18 cellular contexts compared by ENCODE assay signal in the genomic region with DNA sequence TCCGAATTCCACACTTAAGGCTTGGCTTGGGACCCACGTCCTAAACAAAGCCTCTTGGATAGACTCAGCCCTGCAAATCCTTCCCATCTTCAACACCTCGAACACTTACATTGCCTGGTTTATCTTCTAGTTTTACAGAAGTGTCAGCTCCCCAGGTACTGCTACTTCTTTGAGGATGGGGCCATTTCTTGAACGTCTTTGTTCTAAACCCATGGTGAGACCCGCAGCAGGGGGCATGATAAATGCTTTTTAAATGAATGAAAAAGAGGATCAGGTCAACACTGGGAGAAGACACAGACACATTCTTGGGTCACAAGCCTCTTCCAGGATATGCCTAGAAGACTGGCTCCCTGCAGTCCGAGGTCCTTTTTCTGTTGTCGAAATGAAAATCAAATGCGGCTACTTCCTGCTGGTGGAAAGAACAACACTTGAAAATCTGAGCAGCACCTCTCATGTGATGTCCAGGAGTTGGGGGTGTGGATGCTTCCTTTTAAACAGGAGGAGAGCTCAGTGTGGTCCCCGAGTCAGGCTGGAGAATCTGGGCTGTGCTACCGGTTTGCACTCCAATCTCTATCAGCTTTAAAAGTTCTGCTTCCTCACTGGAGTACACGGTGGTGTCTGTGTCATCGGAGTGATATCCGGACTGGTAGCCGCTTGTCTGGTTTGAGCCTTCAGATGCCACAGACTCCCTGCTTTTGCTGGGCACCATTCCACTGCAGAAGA. TPM values are rescaled to one million over a fixed set of nuclear protein-coding genes. Genes with fewer than 3 reads are reported as not detected.
DNase-seq lines count a peak whose midpoint lies in the region; ATAC-seq, FAIRE-seq and TF ChIP-seq lines count a peak whose summit lies in the region.
"Had no signal": no experiment of that assay in that cellular context is flagged by ENCODE, and none has a peak within 500 bp of the region (broad histone marks: within the 10 kb centered on the region; RNA-seq: fewer than 3 reads in every experiment).

No MANE protein-coding gene starts in this region.

- H3K27me3 ChIP-seq in brain microvascular endothelial cell (replicated peaks) (no peaks in the 10 kb centered on the region), right cardiac atrium (ENCODE audit: control insufficient read depth, insufficient read depth) (no peaks in the 10 kb centered on the region), SK-N-SH (ENCODE audit: insufficient read depth) (no peaks in the 10 kb centered on the region)

- TF ChIP-seq EP300 in SK-N-SH (IDR thresholded peaks at IDR 0.05; ENCODE audit: borderline replicate concordance in 1 of 2, low read depth in 1 of 2, low read length in 1 of 2) = no peak

- TF ChIP-seq CTCF in HFFc6 (IDR thresholded peaks at IDR 0.05) (no peak), brain microvascular endothelial cell (IDR thresholded peaks at IDR 0.05; ENCODE audit: low read depth, low read length, missing control alignments) (no peak), D721Med (IDR thresholded peaks at IDR 0.05; ENCODE audit: insufficient read depth, missing control alignments) (no peak), SK-N-SH (IDR thresholded peaks at IDR 0.05) (no peak)

- in situ Hi-C loops in brain microvascular endothelial cell (cut with HindIII; ENCODE audit: low pct_ligation_motif_present, low sequenced_read_pairs) = no loop called here

- no peaks in the 10 kb centered on the region for H3K9me2 ChIP-seq in SK-N-SH

- no peak overlapping the region for H3K4me2 ChIP-seq in SK-N-SH
- H3K4me2 ChIP-seq: KMS-11 had no signal

- no peaks in the 10 kb centered on the region for H3F3A ChIP-seq in SK-N-SH (replicated peaks; ENCODE audit: insufficient read depth)

- H3K27me3 Mint-ChIP-seq in HFFc6 (ENCODE audit: insufficient read depth) = peaks cover 5% of the 10 kb centered on the region; the same call in 1 of the 2 replicates

- H3K9me3 ChIP-seq in right cardiac atrium (ENCODE audit: control insufficient read depth, low read length) (no peaks in the 10 kb centered on the region), SK-N-SH (no peaks in the 10 kb centered on the region)
- H3K9me3 ChIP-seq: SJSA1 had no signal

- no peaks in the 10 kb centered on the region for H3K36me3 Mint-ChIP-seq in HFFc6 (ENCODE audit: low read depth)
- H3K36me3 Mint-ChIP-seq: activated naive CD4-positive, alpha-beta T cell treated with anti-CD3 and anti-CD28 coated beads, Interleukin-2, amount 10 ng/mL, durations not matched to agents 7 days and 5 days; stimulated activated effector memory CD8-positive, alpha-beta T cell treated with anti-CD3 and anti-CD28 coated beads, Interleukin-12 subunit alpha, Interleukin-12 subunit beta, amount 100 ng/mL, for 72 hours had no signal

- ATAC-seq in right cardiac atrium (peak; percentile 73 to 90), sciatic nerve (peak; percentile 33)
- ATAC-seq: GM12878; stimulated activated effector memory CD8-positive, alpha-beta T cell treated with anti-CD3 and anti-CD28 coated beads, Interleukin-12 subunit alpha, Interleukin-12 subunit beta, amount 100 ng/mL, for 72 hours had no signal

- WGBS in right cardiac atrium = 49% methylated on average over 14 of the region's 14 CpGs
- 45% methylated on average over 9 of the region's 14 CpGs for WGBS in SK-N-SH (ENCODE audit: low lambda C conversion rate)

- H3K4me1 Mint-ChIP-seq in HFFc6 (ENCODE audit: low read depth) = peaks cover 19% of the 10 kb centered on the region
- H3K4me1 Mint-ChIP-seq: activated naive CD4-positive, alpha-beta T cell treated with anti-CD3 and anti-CD28 coated beads, Interleukin-2, amount 10 ng/mL, durations not matched to agents 7 days and 5 days had no signal

- FAIRE-seq in D721Med (lab: Jason Lieb, UNC) = no peak
- FAIRE-seq: GM12878 had no signal

- DNase-seq in HFFc6 (peak; percentile 7), brain microvascular endothelial cell (peak; percentile 24), right cardiac atrium (peak; percentile 23 to 56 (median 28)), sciatic nerve (ENCODE audit: low spot score) (no peak), D721Med (ENCODE audit: insufficient read length, low spot score) (no peak), SK-N-DZ (ENCODE audit: low spot score) (no peak), SK-N-SH (no peak), NCI-H1092 treated with DMSO at 0.1 percent for 48 hours (lab: John Stamatoyannopoulos, UW) (no peak)
- DNase-seq: activated naive CD4-positive, alpha-beta T cell treated with anti-CD3 and anti-CD28 coated beads, Interleukin-2, amount 10 ng/mL, durations not matched to agents 7 days and 5 days; C1 segment of cervical spinal cord; NCI-H2081; NK-92 treated with Interleukin-12 subunit alpha and Interleukin-12 subunit beta, amount 100 ng/mL, for 24 hours; stimulated activated CD4-positive, alpha-beta T cell treated with anti-CD3 and anti-CD28 coated beads, Interleukin-4, amount 100 ng/mL, for 24 hours; WERI-Rb-1 had no signal

- H3K36me3 ChIP-seq in brain microvascular endothelial cell (replicated peaks) = no peaks in the 10 kb centered on the region
- H3K36me3 ChIP-seq in SK-N-SH (replicated peaks in 1 of 2; ENCODE audit: control insufficient read depth in 1 of 2, insufficient read depth in 2 of 2, low read length in 1 of 2) = no peaks in the 10 kb centered on the region
- H3K36me3 ChIP-seq: SJSA1, WERI-Rb-1 had no signal

- H3K4me3 ChIP-seq in brain microvascular endothelial cell (ENCODE audit: low read depth, low read length) (no peak overlapping the region), right cardiac atrium (ENCODE audit: low read length) (no peak overlapping the region), SK-N-SH (ENCODE audit: low read depth in 2 of 2, low read length in 1 of 2) (no peak overlapping the region)
- H3K4me3 ChIP-seq: GM12878, SJSA1 had no signal

- H3K9ac ChIP-seq in SK-N-SH = no peak overlapping the region
- H3K9ac ChIP-seq: KMS-11 had no signal

- H4K20me1 ChIP-seq in SK-N-SH (ENCODE audit: insufficient read depth) = no peaks in the 10 kb centered on the region

- H3K4me3 Mint-ChIP-seq in HFFc6 = peak overlapping the region; percentile 71
- H3K4me3 Mint-ChIP-seq: activated naive CD4-positive, alpha-beta T cell treated with anti-CD3 and anti-CD28 coated beads, Interleukin-2, amount 10 ng/mL, durations not matched to agents 7 days and 5 days; stimulated activated effector memory CD8-positive, alpha-beta T cell treated with anti-CD3 and anti-CD28 coated beads, Interleukin-12 subunit alpha, Interleukin-12 subunit beta, amount 100 ng/mL, for 72 hours had no signal

- H2AFZ ChIP-seq in SK-N-SH (ENCODE audit: low read depth) = no peak overlapping the region

- H3K27ac Mint-ChIP-seq in HFFc6 = peak overlapping the region; percentile 53
- H3K27ac Mint-ChIP-seq: activated naive CD4-positive, alpha-beta T cell treated with anti-CD3 and anti-CD28 coated beads, Interleukin-2, amount 10 ng/mL, durations not matched to agents 7 days and 5 days; stimulated activated effector memory CD8-positive, alpha-beta T cell treated with anti-CD3 and anti-CD28 coated beads, Interleukin-12 subunit alpha, Interleukin-12 subunit beta, amount 100 ng/mL, for 72 hours had no signal

- no peaks in the 10 kb centered on the region for H3K79me2 ChIP-seq in SK-N-SH (ENCODE audit: insufficient read depth)

- H3K4me1 ChIP-seq in right cardiac atrium (ENCODE audit: control insufficient read depth, insufficient read depth, low read length) (peaks cover 8% of the 10 kb centered on the region), SK-N-SH (ENCODE audit: control insufficient read depth in 1 of 2, insufficient read depth in 2 of 2, low read depth in 1 of 2, low read length in 1 of 2) (no peaks in the 10 kb centered on the region)
- H3K4me1 ChIP-seq: SJSA1 had no signal

- no peak for TF ChIP-seq RAD21 in SK-N-SH (IDR thresholded peaks at IDR 0.05; ENCODE audit: low read length)

- POLR2A ChIA-PET in SK-N-SH (lab: Yijun Ruan, JAX) = no interaction called here

- CTCF ChIA-PET in SK-N-SH (lab: Yijun Ruan, JAX) = no interaction called here

- intact Hi-C loops in right cardiac atrium (cut with DNase I) = no loop called here
- intact Hi-C loops in sciatic nerve (cut with DNase I) = no loop called here

- H3K27ac ChIP-seq in brain microvascular endothelial cell = peak overlapping the region; percentile 74
- H3K27ac ChIP-seq in right cardiac atrium (ENCODE audit: low read length) = peak overlapping the region; percentile 90
- H3K27ac ChIP-seq in SK-N-SH (ENCODE audit: low read depth in 2 of 2, low read length in 1 of 2) = no peak overlapping the region
- H3K27ac ChIP-seq: KMS-11, SJSA1, WERI-Rb-1 had no signal

- H3K9me3 Mint-ChIP-seq in HFFc6 = no peaks in the 10 kb centered on the region
- H3K9me3 Mint-ChIP-seq: activated naive CD4-positive, alpha-beta T cell treated with anti-CD3 and anti-CD28 coated beads, Interleukin-2, amount 10 ng/mL, durations not matched to agents 7 days and 5 days; stimulated activated effector memory CD8-positive, alpha-beta T cell treated with anti-CD3 and anti-CD28 coated beads, Interleukin-12 subunit alpha, Interleukin-12 subunit beta, amount 100 ng/mL, for 72 hours had no signal

TF ChIP-seq in SK-N-SH, 30 proteins besides CTCF, POLR2A, EP300 and RAD21:
- TF ChIP-seq FOXM1 (IDR thresholded peaks at IDR 0.05; ENCODE audit: low read depth) (no peak), EZH2phosphoT487 (IDR thresholded peaks at IDR 0.05; ENCODE audit: borderline replicate concordance, low read depth) (no peak), RXRA (IDR thresholded peaks at IDR 0.05; ENCODE audit: borderline replicate concordance, low read depth) (no peak), TCF12 (IDR thresholded peaks at IDR 0.05) (no peak)

RNA-seq across cellular contexts. Expression of a gene that starts 45.8 kb away (rescaled TPM):
- total RNA-seq in HFFc6 (2021; fragmentation: NEBNext Ultra II Directional; extraction: Animal tissue kit (Norgen Biotek cat#: 25700)) = not detected
- total RNA-seq in right cardiac atrium = 10 to 100 TPM; 13.6 to 20.9 (median 17.2) TPM
- polyA plus RNA-seq in right cardiac atrium = 10.5 TPM
- total RNA-seq in sciatic nerve = 60.7 TPM
- polyA plus RNA-seq in SK-N-DZ (2014; cell fraction: cytosol; rRNA removed) = not detected in 2 replicates
- not detected in 2 replicates for polyA plus RNA-seq in SK-N-DZ (2014; cell fraction: nucleus; rRNA removed)
- polyA plus RNA-seq in SK-N-SH (2012; rRNA removed) = 0.02 TPM in 1 of 2 replicates, not detected in the other
- polyA plus RNA-seq in SK-N-SH (2012; cell fraction: cytosol; rRNA removed) = under 0.01 and 0.01 TPM in 2 replicates
- polyA plus RNA-seq in SK-N-SH (2012; cell fraction: nucleus; rRNA removed) = not detected in 2 replicates

Comparison
In these comparisons a context has a peak if more than half of its experiments do, and no peak if none do; other contexts are left out.
1. DNase-seq: peak in HFFc6 (single experiment), brain microvascular endothelial cell (single experiment) and right cardiac atrium (3 of 3); none in sciatic nerve (single experiment), D721Med (single experiment), SK-N-DZ (single experiment), SK-N-SH (single experiment) and NCI-H1092 treated with DMSO at 0.1 percent for 48 hours (single experiment).
2. H3K27ac ChIP-seq: peak in brain microvascular endothelial cell (single experiment) and right cardiac atrium (single experiment); none in SK-N-SH (0 of 2).
3. RNA of a gene that starts 45.8 kb away (total RNA-seq): 60.7 TPM in sciatic nerve (single experiment) and 13.6 to 20.9 TPM in right cardiac atrium; not detected in HFFc6; every median in the first group is over 10 times any median in the second.